ENCODE assay signal across 1 cellular context in the genomic region with DNA sequence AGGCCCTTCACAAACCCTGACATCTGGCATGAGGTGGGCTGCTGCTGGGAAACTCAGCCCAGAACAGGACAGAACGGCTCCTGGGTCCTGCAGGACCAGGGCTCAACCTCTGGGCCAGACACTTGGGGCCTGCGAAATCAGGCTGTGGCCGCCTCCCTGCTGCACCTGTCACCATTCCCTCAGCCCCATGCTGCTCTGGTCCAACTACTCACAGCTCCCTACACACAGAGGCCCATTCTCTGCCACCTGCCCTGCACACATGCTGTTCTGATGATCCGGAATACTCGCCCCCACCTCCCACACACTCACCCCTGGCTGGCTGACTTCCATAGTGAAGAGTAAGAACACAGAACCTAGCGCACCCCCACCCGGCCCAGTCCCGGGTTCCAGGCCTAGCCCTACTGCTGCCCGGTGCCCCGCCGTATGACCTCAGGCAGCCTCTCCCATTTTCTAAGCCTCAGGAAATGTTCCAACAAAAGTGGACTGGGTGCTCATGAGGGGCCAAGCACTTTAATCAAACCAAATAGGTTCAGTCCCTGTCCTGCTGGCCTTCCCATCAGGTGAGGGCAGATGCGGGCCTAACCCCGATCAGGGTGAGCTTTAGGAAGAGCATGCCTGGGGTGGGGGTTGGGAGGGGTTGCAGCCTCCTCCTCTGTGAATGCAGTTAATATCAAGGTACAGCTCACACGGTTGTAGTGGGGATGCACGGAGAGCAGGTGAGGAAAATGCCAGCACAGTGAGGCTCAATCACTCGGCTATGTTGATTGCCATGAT.
TF ChIP-seq lines count a peak whose summit lies in the region.

No MANE protein-coding gene starts in this region.

TF ChIP-seq in K562, 482 proteins besides CTCF, POLR2A, EP300 and RAD21:
- TF ChIP-seq EGR1 (conservative IDR thresholded peaks at IDR 0.05): 0 out of 2 replicates have a peak, but pooled peaks have one; percentile 7
- peak; percentile 58 for TF ChIP-seq RBFOX2 (IDR thresholded peaks at IDR 0.05; ENCODE audit: low read depth, low read length)
- TF ChIP-seq NELFE (IDR thresholded peaks at IDR 0.05; ENCODE audit: insufficient read depth, insufficient read length): no peak
- 0 out of 2 replicates have a peak, but pooled peaks have one; percentile 35 for TF ChIP-seq TGIF2 (CRISPR knock-in tag; IDR thresholded peaks at IDR 0.05)
